ENCODE assay signal across 8 cellular contexts in genomic region chr1:24643362-24644346, GRCh38. TPM values are rescaled to one million over a fixed set of nuclear protein-coding genes. Genes with fewer than 3 reads are reported as not detected.
DNase-seq lines count a peak whose midpoint lies in the region; ATAC-seq, FAIRE-seq and TF ChIP-seq lines count a peak whose summit lies in the region.

No MANE protein-coding gene starts in this region.

- peaks cover 5% of the 10 kb centered on the region for H3K36me3 Mint-ChIP-seq in astrocyte (ENCODE audit: low read depth, unreplicated experiment)

- POLR2A ChIA-PET in GM10248 (lab: Yijun Ruan, JAX) = no interaction called here

- CTCF ChIA-PET in GM10248 (lab: Yijun Ruan, JAX) = no interaction called here

- H3K4me3 Mint-ChIP-seq in astrocyte (ENCODE audit: unreplicated experiment) = peak overlapping the region; percentile 94

- H3K4me2 ChIP-seq in astrocyte (ENCODE audit: low read length) = peak overlapping the region; percentile 98

- H4K20me1 ChIP-seq in astrocyte (ENCODE audit: insufficient read depth, low read length) = peaks cover 50% of the 10 kb centered on the region

- peak; percentile 2 for DNase-seq in A172 (ENCODE audit: low spot score)
- DNase-seq in GM10248 (ENCODE audit: extremely low spot score) = peak; percentile 20
- peak; percentile 67 for DNase-seq in OCI-M1 (lab: John Stamatoyannopoulos, UW)
- no peak for DNase-seq in astrocyte (ENCODE audit: low read depth)
- DNase-seq in small intestine = peak; percentile 44
- DNase-seq in GOT3 (lab: John Stamatoyannopoulos, UW) = no peak

- ATAC-seq in HG02852 (IDR thresholded peaks at IDR 0.05; ENCODE audit: unreplicated experiment) = peak; percentile 19

- no peaks in the 10 kb centered on the region for H3K27me3 Mint-ChIP-seq in astrocyte (ENCODE audit: low read depth, unreplicated experiment)

- no peak for FAIRE-seq in astrocyte (lab: Jason Lieb, UNC)
- no peak for FAIRE-seq in small intestine (lab: Jason Lieb, UNC)

- H3K9me3 ChIP-seq in astrocyte (ENCODE audit: insufficient read depth, low read depth, low read length) (no peaks in the 10 kb centered on the region), iPS-18c (ENCODE audit: control insufficient read depth, insufficient read depth, low read length) (no peaks in the 10 kb centered on the region), small intestine (ENCODE audit: control insufficient read depth, low read depth) (no peaks in the 10 kb centered on the region)

- H3K4me3 ChIP-seq in astrocyte (ENCODE audit: insufficient read depth, low read depth, low read length) = peak overlapping the region; percentile 79
- H3K4me3 ChIP-seq in iPS-18c (ENCODE audit: insufficient read depth, low read depth, low read length) = peak overlapping the region; percentile 95
- peak overlapping the region; percentile 88 to 92 for H3K4me3 ChIP-seq in small intestine (ENCODE audit: low read depth in 1 of 2, low read length in 2 of 2)

- peak overlapping the region; percentile 69 for H3K27ac Mint-ChIP-seq in astrocyte (ENCODE audit: unreplicated experiment)

- H3K36me3 ChIP-seq in astrocyte (ENCODE audit: insufficient read depth, low read length) = peaks cover 26% of the 10 kb centered on the region
- peaks cover 3 to 6% of the 10 kb centered on the region in 2 donors for H3K36me3 ChIP-seq in small intestine (ENCODE audit: control insufficient read depth in 2 of 2, insufficient read depth in 2 of 2, low read length in 2 of 2)

- H3K9ac ChIP-seq in astrocyte (ENCODE audit: low read length) = peak overlapping the region; percentile 97

- H3K27ac ChIP-seq in astrocyte (ENCODE audit: low read depth, low read length) (peak overlapping the region; percentile 89), small intestine (ENCODE audit: low read depth in 1 of 2, low read length in 1 of 2) (peak overlapping the region; percentile 72 to 85)

- WGBS in small intestine, 3 donors = 0% methylated on average over 48 to 62 of the region's 62 CpGs

- H3K4me1 ChIP-seq in astrocyte (ENCODE audit: insufficient read depth, low read length) (peaks cover 17% of the 10 kb centered on the region), small intestine (ENCODE audit: control insufficient read depth in 2 of 2, insufficient read depth in 1 of 2, low read depth in 1 of 2, low read length in 1 of 2) (peaks cover 0 to 11% of the 10 kb centered on the region in 2 donors)

- no peaks in the 10 kb centered on the region for H3K9me3 Mint-ChIP-seq in astrocyte (ENCODE audit: unreplicated experiment)

- peak overlapping the region; percentile 80 for H2AFZ ChIP-seq in astrocyte (ENCODE audit: low read depth, low read length)

- H3K27me3 ChIP-seq in astrocyte (ENCODE audit: insufficient read depth, low read length) = no peaks in the 10 kb centered on the region
- H3K27me3 ChIP-seq in small intestine (ENCODE audit: control insufficient read depth in 2 of 2, insufficient read depth in 2 of 2, low read length in 2 of 2) = no peaks in the 10 kb centered on the region

- H3K79me2 ChIP-seq in astrocyte (ENCODE audit: insufficient read depth, low read length) = peaks cover 57% of the 10 kb centered on the region

- peaks cover 23% of the 10 kb centered on the region for H3K4me1 Mint-ChIP-seq in astrocyte (ENCODE audit: low read depth, unreplicated experiment)

- TF ChIP-seq CTCF in GM10248 (IDR thresholded peaks at IDR 0.05; ENCODE audit: control extremely low read depth, extremely low read depth, low read depth, missing control alignments) (no peak), astrocyte (IDR thresholded peaks at IDR 0.05; ENCODE audit: insufficient read depth, low read depth, low read length) (no peak)

RNA-seq across cellular contexts. Expression of gene SRRM1, which starts 0.6 kb away (rescaled TPM):
- 16.8 and 38.4 TPM in 2 replicates for total RNA-seq in A172 (2014; rRNA removed; shearing (Covaris generic))
- 124 and 138 TPM in 2 replicates for total RNA-seq in astrocyte
- 10 to 100 TPM; 24.0 to 38.8 (median 29.7) TPM for polyA plus RNA-seq in small intestine

Comparison
In these comparisons a context has a peak if more than half of its experiments do, and no peak if none do; other contexts are left out.
1. DNase-seq: peak in A172 (single experiment), GM10248 (single experiment), OCI-M1 (single experiment) and small intestine (single experiment); none in astrocyte (single experiment) and GOT3 (single experiment).
2. Peak in every context shown above with its lines, with median percentiles within 50 percentile points of each other: H3K4me3 ChIP-seq.